8 cellular contexts compared by ENCODE assay signal in genomic region chr6:111057074-111057752, GRCh38. TPM values are rescaled to one million over a fixed set of nuclear protein-coding genes. Genes with fewer than 3 reads are reported as not detected.
DNase-seq lines count a peak whose midpoint lies in the region; ATAC-seq and TF ChIP-seq lines count a peak whose summit lies in the region.

No MANE protein-coding gene starts in this region.

- CTCF ChIA-PET in T-cell (lab: Charles Lee), result interaction anchor here (0.7 to 3.0 kb wide), 15 partner anchors 14 to 493 kb away, joined by 3 to 41 read pairs (median 5); no protein-coding TSS in a partner anchor

- ATAC-seq in T-cell (replicated peaks in 1 of 4) (peak in 3 of 4 experiments; percentile 62 to 72 (median 66)), HG02588 (IDR thresholded peaks at IDR 0.05; ENCODE audit: unreplicated experiment) (no peak)

- H3K4me1 Mint-ChIP-seq in T-cell, result peaks cover 0 to 6% (median 2%) of the 10 kb centered on the region in 3 donors

- DNase-seq in COR-L47 (lab: John Stamatoyannopoulos, UW), result peak; percentile 14
- peak; percentile 11 for DNase-seq in GM19238 (ENCODE audit: insufficient read length, low spot score)
- peak; percentile 36 to 63 (median 57) for DNase-seq in NCI-H1417 (lab: John Stamatoyannopoulos, UW)
- peak in 11 of 34 experiments; percentile 3 to 33 (median 9) for DNase-seq in T-cell
- DNase-seq in fibroblast of pulmonary artery (ENCODE audit: low read depth), result peak; percentile 63
- DNase-seq in pons (ENCODE audit: low spot score), result peak; percentile 19
- DNase-seq in activated gamma-delta T cell treated with Interleukin-2 at 50 U/mL for 16 hours, result no peak

- H3K27ac Mint-ChIP-seq in T-cell, result no peak overlapping the region

- H3K9me3 Mint-ChIP-seq in T-cell, result no peaks in the 10 kb centered on the region

- peak; percentile 90 for TF ChIP-seq CTCF in fibroblast of pulmonary artery (IDR thresholded peaks at IDR 0.05; ENCODE audit: low read length, missing control alignments)

- H3K27me3 Mint-ChIP-seq in T-cell, result peaks cover 0 to 6% of the 10 kb centered on the region in 2 donors

- no peaks in the 10 kb centered on the region for H3K36me3 Mint-ChIP-seq in T-cell

- H3K4me3 Mint-ChIP-seq in T-cell, result no peak overlapping the region

- H3K4me3 ChIP-seq in fibroblast of pulmonary artery (replicated peaks; ENCODE audit: low read depth, low read length), result no peak overlapping the region

- POLR2A ChIA-PET in T-cell (lab: Charles Lee), result interaction anchor here in 1 of 2 donors (0.5 kb wide), 1 partner anchor 426 kb away, joined by 5 read pairs; the partner anchor contains the start of gene REV3L

RNA-seq across cellular contexts. Expression of gene SLC16A10, which starts 30.1 kb away (rescaled TPM):
- 10 to 100 TPM; 10.2 to 16.5 (median 14.3) TPM for total RNA-seq in T-cell
